ENCODE assay signal across 1 cellular context in the genomic region with DNA sequence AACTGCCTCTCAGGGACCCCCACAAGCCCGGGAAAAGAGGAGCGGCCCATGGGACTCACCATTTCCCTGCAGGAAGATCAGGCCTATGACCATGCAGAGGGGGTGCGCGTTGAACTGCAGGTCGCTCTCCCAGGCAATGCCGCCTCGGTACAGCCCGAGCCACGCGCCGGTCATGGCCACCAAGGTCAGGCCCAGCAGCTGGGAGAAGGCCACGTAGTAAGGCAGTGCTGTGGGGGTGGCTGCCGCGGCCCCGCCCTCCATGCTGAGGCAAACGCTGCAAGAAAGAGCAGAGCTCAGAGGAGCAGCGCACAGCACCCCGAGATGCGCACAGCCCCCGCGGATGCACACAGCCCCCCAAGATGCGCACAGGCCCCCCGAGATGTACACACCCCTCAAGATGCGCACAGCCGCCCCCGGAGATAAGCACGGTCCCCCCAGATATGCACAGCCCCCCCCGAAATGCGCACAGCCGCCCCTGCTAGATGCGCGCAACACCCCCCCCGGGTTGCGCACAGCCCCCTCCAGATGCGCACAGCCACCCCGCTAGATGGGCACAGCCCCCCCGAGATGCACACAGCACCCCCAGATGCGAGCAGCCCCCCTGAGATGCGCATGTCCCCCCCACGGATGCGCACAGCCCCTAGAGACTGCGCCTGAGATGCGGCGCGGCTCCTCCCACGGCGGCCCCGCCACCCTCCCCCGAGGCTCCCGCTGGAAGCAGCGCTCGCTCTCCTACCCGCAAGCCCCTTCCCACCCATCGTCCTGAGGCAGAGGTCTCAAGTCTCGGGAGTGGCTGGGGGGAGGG.
TF ChIP-seq lines count a peak whose summit lies in the region.

No MANE protein-coding gene starts in this region.

TF ChIP-seq in HCT116, 20 proteins besides CTCF, POLR2A, EP300 and RAD21 (continued from another document):
- TF ChIP-seq, protein P1, sequence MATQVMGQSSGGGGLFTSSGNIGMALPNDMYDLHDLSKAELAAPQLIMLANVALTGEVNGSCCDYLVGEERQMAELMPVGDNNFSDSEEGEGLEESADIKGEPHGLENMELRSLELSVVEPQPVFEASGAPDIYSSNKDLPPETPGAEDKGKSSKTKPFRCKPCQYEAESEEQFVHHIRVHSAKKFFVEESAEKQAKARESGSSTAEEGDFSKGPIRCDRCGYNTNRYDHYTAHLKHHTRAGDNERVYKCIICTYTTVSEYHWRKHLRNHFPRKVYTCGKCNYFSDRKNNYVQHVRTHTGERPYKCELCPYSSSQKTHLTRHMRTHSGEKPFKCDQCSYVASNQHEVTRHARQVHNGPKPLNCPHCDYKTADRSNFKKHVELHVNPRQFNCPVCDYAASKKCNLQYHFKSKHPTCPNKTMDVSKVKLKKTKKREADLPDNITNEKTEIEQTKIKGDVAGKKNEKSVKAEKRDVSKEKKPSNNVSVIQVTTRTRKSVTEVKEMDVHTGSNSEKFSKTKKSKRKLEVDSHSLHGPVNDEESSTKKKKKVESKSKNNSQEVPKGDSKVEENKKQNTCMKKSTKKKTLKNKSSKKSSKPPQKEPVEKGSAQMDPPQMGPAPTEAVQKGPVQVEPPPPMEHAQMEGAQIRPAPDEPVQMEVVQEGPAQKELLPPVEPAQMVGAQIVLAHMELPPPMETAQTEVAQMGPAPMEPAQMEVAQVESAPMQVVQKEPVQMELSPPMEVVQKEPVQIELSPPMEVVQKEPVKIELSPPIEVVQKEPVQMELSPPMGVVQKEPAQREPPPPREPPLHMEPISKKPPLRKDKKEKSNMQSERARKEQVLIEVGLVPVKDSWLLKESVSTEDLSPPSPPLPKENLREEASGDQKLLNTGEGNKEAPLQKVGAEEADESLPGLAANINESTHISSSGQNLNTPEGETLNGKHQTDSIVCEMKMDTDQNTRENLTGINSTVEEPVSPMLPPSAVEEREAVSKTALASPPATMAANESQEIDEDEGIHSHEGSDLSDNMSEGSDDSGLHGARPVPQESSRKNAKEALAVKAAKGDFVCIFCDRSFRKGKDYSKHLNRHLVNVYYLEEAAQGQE (IDR thresholded peaks at IDR 0.05; ENCODE audit: low read depth), result no peak
- TF ChIP-seq ZBTB33 (IDR thresholded peaks at IDR 0.05; ENCODE audit: extremely low read depth, insufficient replicate concordance, low read length) (no peak), SP1 (IDR thresholded peaks at IDR 0.05; ENCODE audit: low read depth) (no peak), YY1 (IDR thresholded peaks at IDR 0.05; ENCODE audit: extremely low read depth, insufficient replicate concordance, low read depth, low read length) (no peak)
